In the genomic region with DNA sequence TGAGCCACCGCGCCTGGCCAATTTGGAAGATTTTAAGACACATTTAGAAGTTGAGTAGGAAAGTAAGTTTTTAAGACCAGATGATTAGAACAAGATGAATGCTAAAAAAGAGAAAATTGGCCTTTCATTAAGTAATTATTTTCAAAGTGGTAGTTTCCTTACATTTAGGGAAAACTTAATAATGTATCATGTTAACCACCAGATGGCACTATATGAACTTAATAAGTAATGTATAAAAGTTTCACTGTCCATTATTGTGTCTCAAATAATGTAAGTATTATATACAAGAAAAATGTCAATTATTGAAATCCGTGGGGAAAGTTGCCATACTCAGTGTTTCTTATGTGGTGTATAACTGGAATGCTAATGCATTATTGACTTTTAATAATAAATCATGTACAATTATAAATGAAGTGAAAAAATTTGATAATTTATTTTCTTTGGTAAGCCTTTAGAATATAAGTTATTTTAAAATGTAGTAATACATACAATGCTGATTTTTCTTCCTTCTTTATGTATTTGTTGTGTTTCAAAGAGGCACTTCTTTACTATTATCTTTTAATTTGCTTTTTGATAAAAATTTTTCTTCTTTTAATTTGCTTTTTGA, we compare ENCODE assay signal across 8 cellular contexts.
DNase-seq lines count a peak whose midpoint lies in the region; ATAC-seq and TF ChIP-seq lines count a peak whose summit lies in the region.

No MANE protein-coding gene starts in this region.

- peak; percentile 12 for DNase-seq in DMS153 treated with DMSO at 0.1 percent for 48 hours (lab: John Stamatoyannopoulos, UW; ENCODE audit: unreplicated experiment)
- DNase-seq in LoVo (ENCODE audit: low spot score): peak; percentile 51
- DNase-seq in kidney glomerular epithelial cell (lab: John Stamatoyannopoulos, UW): peak; percentile 51
- no peak for DNase-seq in activated naive CD4-positive, alpha-beta T cell treated with Interleukin-2 at 50 U/mL for 16 hours
- DNase-seq in NCI-H1048 (lab: John Stamatoyannopoulos, UW): no peak

- H3K27ac ChIP-seq in VCaP: no peak overlapping the region

- TF ChIP-seq CTCF in VCaP (conservative IDR thresholded peaks at IDR 0.05): peak; percentile 60

- ATAC-seq in GM21529 (IDR thresholded peaks at IDR 0.05; ENCODE audit: unreplicated experiment) (no peak), HG02970 (IDR thresholded peaks at IDR 0.05; ENCODE audit: low FRiP score, unreplicated experiment) (no peak)

Comparison
In these comparisons a context has a peak if more than half of its experiments do, and no peak if none do; other contexts are left out.
1. DNase-seq: peak in DMS153 treated with DMSO at 0.1 percent for 48 hours (single experiment), LoVo (single experiment) and kidney glomerular epithelial cell (single experiment); none in activated naive CD4-positive, alpha-beta T cell treated with Interleukin-2 at 50 U/mL for 16 hours (single experiment) and NCI-H1048 (single experiment).